In genomic region chr20:53866787-53867740, GRCh38 we compare ENCODE assay signal across 8 cellular contexts.
DNase-seq lines count a peak whose midpoint lies in the region; ATAC-seq lines count a peak whose summit lies in the region.

No MANE protein-coding gene starts in this region.

- H3K36me3 ChIP-seq in SJSA1 (no peaks in the 10 kb centered on the region), skeletal muscle tissue (ENCODE audit: control insufficient read depth in 3 of 3, insufficient read depth in 3 of 3, low read length in 3 of 3) (no peaks in the 10 kb centered on the region)

- H3K9me3 ChIP-seq in SJSA1 (replicated peaks): no peaks in the 10 kb centered on the region
- no peaks in the 10 kb centered on the region for H3K9me3 ChIP-seq in skeletal muscle tissue (ENCODE audit: control insufficient read depth in 3 of 3, low read length in 3 of 3)

- H3K4me3 ChIP-seq in SJSA1: no peak overlapping the region
- H3K4me3 ChIP-seq in skeletal muscle tissue (ENCODE audit: low read length in 3 of 3): no peak overlapping the region

- ATAC-seq in GM18498 (IDR thresholded peaks at IDR 0.05; ENCODE audit: unreplicated experiment): peak; percentile 59
- ATAC-seq in HG02763 (IDR thresholded peaks at IDR 0.05; ENCODE audit: unreplicated experiment): peak; percentile 51
- ATAC-seq in GM18870 (IDR thresholded peaks at IDR 0.05; ENCODE audit: unreplicated experiment): no peak

- H3K4me1 ChIP-seq in SJSA1 (replicated peaks) (peaks cover 55% of the 10 kb centered on the region), skeletal muscle tissue (ENCODE audit: control insufficient read depth in 3 of 3, insufficient read depth in 3 of 3, low read length in 3 of 3) (peaks cover 0 to 19% (median 0%) of the 10 kb centered on the region in 3 donors)

- H3K27me3 ChIP-seq in SJSA1 (replicated peaks): no peaks in the 10 kb centered on the region
- H3K27me3 ChIP-seq in skeletal muscle tissue (ENCODE audit: control insufficient read depth in 3 of 3, insufficient read depth in 3 of 3, low read length in 3 of 3): no peaks in the 10 kb centered on the region

- H3K27ac ChIP-seq in SJSA1: peak overlapping the region; percentile 65
- H3K27ac ChIP-seq in skeletal muscle tissue (ENCODE audit: low read depth, low read length): peak overlapping the region; percentile 44

- DNase-seq in SJSA1 (ENCODE audit: low read depth in 1 of 2, low spot score in 2 of 2): no peak
- DNase-seq in foreskin melanocyte: peak; percentile 62
- DNase-seq in OCI-M2 (lab: John Stamatoyannopoulos, UW; ENCODE audit: unreplicated experiment): no peak
- DNase-seq in NCI-H1694 (lab: John Stamatoyannopoulos, UW): no peak

- H3K9ac ChIP-seq in skeletal muscle tissue (ENCODE audit: low read depth in 1 of 3, low read length in 3 of 3): peak overlapping the region in 1 of 3 donors; percentile 20
